ENCODE assay signal across 8 cellular contexts in genomic region chr11:67806183-67806582, GRCh38.
DNase-seq lines count a peak whose midpoint lies in the region; ATAC-seq, FAIRE-seq and TF ChIP-seq lines count a peak whose summit lies in the region.
"Not testable (repeated sequence)": the region's sequence is repeated elsewhere in the genome, so short reads cannot be mapped to it uniquely, and the experiment has no call there.

No MANE protein-coding gene starts in this region.

- not testable (repeated sequence) for TF ChIP-seq CTCF in Calu3 (IDR thresholded peaks at IDR 0.05; ENCODE audit: unreplicated experiment); KMS-11 (conservative IDR thresholded peaks at IDR 0.05; ENCODE audit: low read depth, low read length); adrenal gland (IDR thresholded peaks at IDR 0.05); esophagus muscularis mucosa (IDR thresholded peaks at IDR 0.05); liver (IDR thresholded peaks at IDR 0.05; ENCODE audit: low read depth, low read length, missing input control); pancreas (IDR thresholded peaks at IDR 0.05); tibial nerve (IDR thresholded peaks at IDR 0.05)

- H3K27ac Mint-ChIP-seq in Calu3 (ENCODE audit: unreplicated experiment), result peak overlapping the region; percentile 92

- H3K4me1 Mint-ChIP-seq in Calu3 (ENCODE audit: low read depth, unreplicated experiment), result peaks cover 24% of the 10 kb centered on the region

- H3K27me3 ChIP-seq in KMS-11 (ENCODE audit: insufficient read depth, low read depth); adrenal gland; esophagus muscularis mucosa; liver (ENCODE audit: control insufficient read depth in 4 of 4, insufficient read depth in 4 of 4, low read length in 3 of 4); pancreas; tibial nerve: not testable (repeated sequence)

- peak overlapping the region; percentile 76 for H3K4me3 Mint-ChIP-seq in Calu3 (ENCODE audit: low read depth, unreplicated experiment)

- peak overlapping the region; percentile 58 for H2AFZ ChIP-seq in KMS-11 (ENCODE audit: low read depth)

- not testable (repeated sequence) for H3K27ac ChIP-seq in KMS-11, SK-N-MC
- H3K27ac ChIP-seq in adrenal gland (peak overlapping the region in 3 of 5 donors; percentile 54 to 94 (median 75)), esophagus muscularis mucosa (replicated peaks in 1 of 4) (peak overlapping the region; percentile 81 to 87 (median 85)), liver (ENCODE audit: low read depth in 1 of 2, low read length in 2 of 2) (peak overlapping the region in 1 of 2 donors; percentile 12), pancreas (peak overlapping the region; percentile 35 to 82 (median 54)), tibial nerve (peak overlapping the region; percentile 86 to 92 (median 89))

- H3K9me3 ChIP-seq in SK-N-MC (ENCODE audit: low read depth, low read length); adrenal gland (replicated peaks in 1 of 3); esophagus muscularis mucosa; liver (ENCODE audit: control insufficient read depth in 4 of 4, low read length in 3 of 4); pancreas; tibial nerve: not testable (repeated sequence)

- not testable (repeated sequence) for TF ChIP-seq EP300 in esophagus muscularis mucosa (IDR thresholded peaks at IDR 0.05); tibial nerve (IDR thresholded peaks at IDR 0.05)

- not testable (repeated sequence) for H3K9ac ChIP-seq in KMS-11; SK-N-MC (ENCODE audit: insufficient read length); liver (ENCODE audit: low read depth in 1 of 2, low read length in 2 of 2)

- DNase-seq in Calu3; SK-N-MC (ENCODE audit: low read depth, low spot score); esophagus muscularis mucosa (ENCODE audit: extremely low spot score): not testable (repeated sequence)
- peak in 6 of 7 donors; percentile 32 to 62 (median 46) for DNase-seq in adrenal gland
- DNase-seq in pancreas, result peak in 3 of 6 donors; percentile 60 to 86 (median 72)
- peak in 1 of 2 donors; percentile 7 for DNase-seq in tibial nerve (ENCODE audit: low spot score in 2 of 2)

- ATAC-seq in pancreas, result not testable (repeated sequence)

- CTCF ChIA-PET in Calu3 (lab: Charles Lee), result interaction anchor here (0.6 to 0.7 kb wide), 3 partner anchors 15 to 725 kb away, joined by 3 to 4 read pairs (median 3); no protein-coding TSS in a partner anchor

- not testable (repeated sequence) for H4K20me1 ChIP-seq in KMS-11 (ENCODE audit: insufficient read depth)

- not testable (repeated sequence) for H3K9me3 Mint-ChIP-seq in Calu3 (ENCODE audit: low read depth, unreplicated experiment)

- H3K27me3 Mint-ChIP-seq in Calu3 (ENCODE audit: unreplicated experiment), result peaks cover 19% of the 10 kb centered on the region

- not testable (repeated sequence) for H3K79me2 ChIP-seq in KMS-11 (ENCODE audit: insufficient read depth, low read depth)

- H3K4me3 ChIP-seq in KMS-11 (IDR thresholded peaks at IDR 0.05; ENCODE audit: insufficient read depth, low read depth, low read length), result not testable (repeated sequence)
- H3K4me3 ChIP-seq in SK-N-MC (peak overlapping the region; percentile 75), adrenal gland (peak overlapping the region in 2 of 4 donors; percentile 40 to 89), esophagus muscularis mucosa (peak overlapping the region; percentile 67 to 84 (median 74)), liver (ENCODE audit: low read depth in 1 of 3, low read length in 3 of 3) (peak overlapping the region in 2 of 3 donors; percentile 50 to 58), pancreas (peak overlapping the region; percentile 14 to 73 (median 36)), tibial nerve (peak overlapping the region; percentile 53 to 75 (median 69))

- not testable (repeated sequence) for BruUV-seq in Calu3 (replicated peaks; lab: Mats Ljungman, UMichigan)

- not testable (repeated sequence) for TF ChIP-seq RAD21 in liver (IDR thresholded peaks at IDR 0.05)

- peaks cover 22% of the 10 kb centered on the region for H3K36me3 Mint-ChIP-seq in Calu3 (ENCODE audit: insufficient read depth, unreplicated experiment)

- peak overlapping the region; percentile 59; the same call in 1 of the 2 replicates for H3K4me2 ChIP-seq in KMS-11

- H3K36me3 ChIP-seq in KMS-11 (ENCODE audit: insufficient read depth); SK-N-MC (ENCODE audit: insufficient read depth, low read length); adrenal gland (replicated peaks in 1 of 2); esophagus muscularis mucosa; liver (ENCODE audit: control insufficient read depth in 4 of 4, insufficient read depth in 3 of 4, low read depth in 1 of 4, low read length in 3 of 4); pancreas; tibial nerve: not testable (repeated sequence)

- not testable (repeated sequence) for TF ChIP-seq POLR2A in adrenal gland (IDR thresholded peaks at IDR 0.05); esophagus muscularis mucosa (IDR thresholded peaks at IDR 0.05; ENCODE audit: low read depth); tibial nerve (IDR thresholded peaks at IDR 0.05)

- not testable (repeated sequence) for FAIRE-seq in pancreas (lab: Jason Lieb, UNC)

- 0 to 1% (median 0%) methylated on average over 3 to 24 of the region's 26 CpGs for WGBS in adrenal gland, 4 donors
- 12% methylated on average over 3 of the region's 26 CpGs for WGBS in esophagus muscularis mucosa
- 4% methylated on average over 26 of the region's 26 CpGs for WGBS in liver
- WGBS in pancreas, 2 donors, result 0 to 2% methylated on average over 12 to 26 of the region's 26 CpGs
- WGBS in tibial nerve, 2 donors, result 0 to 2% methylated on average over 11 to 21 of the region's 26 CpGs

- intact Hi-C loops in Calu3 (cut with micrococcal nuclease; ENCODE audit: unreplicated experiment); pancreas (cut with DNase I): not testable (repeated sequence)
- intact Hi-C loops in adrenal gland (cut with DNase I) (loop anchor here in 1 of 2 donors (10.0 kb wide), 1 partner anchor 171 kb away; the partner anchor contains the start of gene TBX10), esophagus muscularis mucosa (cut with DNase I) (loop anchor here (5.0 kb wide), 1 partner anchor 174 kb away; no protein-coding TSS in a partner anchor)

- H3K4me1 ChIP-seq in KMS-11 (ENCODE audit: low read depth, poor library complexity, severe bottlenecking), result peaks cover 22% of the 10 kb centered on the region
- H3K4me1 ChIP-seq in adrenal gland (replicated peaks in 1 of 2); liver (ENCODE audit: control insufficient read depth in 4 of 4, insufficient read depth in 4 of 4, low read length in 3 of 4); pancreas: not testable (repeated sequence)
- peaks cover 4 to 14% (median 13%) of the 10 kb centered on the region in 4 donors for H3K4me1 ChIP-seq in esophagus muscularis mucosa
- H3K4me1 ChIP-seq in tibial nerve, result peaks cover 0 to 13% (median 0%) of the 10 kb centered on the region in 4 donors
